In the genomic region with DNA sequence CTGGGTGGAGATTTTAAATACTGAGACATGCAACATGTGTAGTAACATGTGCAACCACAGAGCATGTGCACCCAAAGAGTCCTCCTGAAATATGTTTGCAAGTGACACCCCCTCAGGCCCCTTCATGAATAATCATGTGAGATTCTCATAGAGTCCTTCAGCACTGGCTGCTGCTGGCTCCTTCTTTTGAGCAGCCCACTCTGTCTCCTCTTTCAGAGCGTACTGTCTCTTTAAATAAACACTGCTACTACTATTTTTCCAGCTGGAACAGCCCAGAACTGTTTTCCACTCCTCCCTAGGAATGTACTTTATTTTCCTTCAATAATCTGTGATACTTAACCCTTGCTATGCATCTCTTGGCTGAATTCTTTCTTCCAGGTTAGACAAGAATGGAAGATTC, we compare ENCODE assay signal across 18 cellular contexts. TPM values are rescaled to one million over a fixed set of nuclear protein-coding genes. Genes with fewer than 3 reads are reported as not detected.
DNase-seq lines count a peak whose midpoint lies in the region; ATAC-seq and TF ChIP-seq lines count a peak whose summit lies in the region.
"Had no signal": no experiment of that assay in that cellular context is flagged by ENCODE, and none has a peak within 500 bp of the region (broad histone marks: within the 10 kb centered on the region; RNA-seq: fewer than 3 reads in every experiment).

No MANE protein-coding gene starts in this region.

- intact Hi-C loops in left cardiac atrium (cut with DNase I) = no loop called here
- intact Hi-C loops in cardiac septum (cut with DNase I) = no loop called here
- intact Hi-C loops in right cardiac atrium (cut with DNase I) = no loop called here
- intact Hi-C loops in tibial artery (cut with DNase I; ENCODE audit: low total_unique reads) = no loop called here

- H3K9me3 Mint-ChIP-seq in nephron progenitor cell = no peaks in the 10 kb centered on the region
- H3K9me3 Mint-ChIP-seq: CD8-positive, alpha-beta T cell had no signal

- H3K27ac ChIP-seq in right cardiac atrium (ENCODE audit: low read length) = no peak overlapping the region
- no peak overlapping the region for H3K27ac ChIP-seq in tibial artery
- H3K27ac ChIP-seq: BLaER1 treated with 17β-estradiol and CSF1 and Interleukin-3, amounts not matched to agents 10 nM and 100 nM; GM23248 had no signal

- H3K36me3 ChIP-seq in tibial artery = no peaks in the 10 kb centered on the region
- H3K36me3 ChIP-seq: BLaER1 treated with 17β-estradiol and CSF1 and Interleukin-3, amounts not matched to agents 10 nM and 100 nM; HAP-1 had no signal

- no peak for TF ChIP-seq CTCF in omental fat pad (IDR thresholded peaks at IDR 0.05)
- no peak for TF ChIP-seq CTCF in tibial artery (IDR thresholded peaks at IDR 0.05)
- no peak for TF ChIP-seq CTCF in GM10266 (IDR thresholded peaks at IDR 0.05; ENCODE audit: control insufficient read depth, insufficient read depth, low read depth, missing control alignments)
- no peak for TF ChIP-seq CTCF in nephron progenitor cell (IDR thresholded peaks at IDR 0.05)

- H3K27ac Mint-ChIP-seq in nephron progenitor cell = no peak overlapping the region
- H3K27ac Mint-ChIP-seq: B cell; CD8-positive, alpha-beta T cell had no signal

- no peak overlapping the region for H3K4me3 ChIP-seq in right cardiac atrium (ENCODE audit: low read length)
- H3K4me3 ChIP-seq in tibial artery = no peak overlapping the region
- H3K4me3 ChIP-seq: BLaER1 treated with 17β-estradiol and CSF1 and Interleukin-3, amounts not matched to agents 10 nM and 100 nM; GM23248; HAP-1 had no signal

- no peaks in the 10 kb centered on the region for H3K27me3 ChIP-seq in right cardiac atrium (ENCODE audit: control insufficient read depth, insufficient read depth)
- H3K27me3 ChIP-seq in tibial artery = no peaks in the 10 kb centered on the region
- H3K27me3 ChIP-seq: BLaER1 treated with 17β-estradiol and CSF1 and Interleukin-3, amounts not matched to agents 10 nM and 100 nM had no signal

- H3K9me3 ChIP-seq in right cardiac atrium (ENCODE audit: control insufficient read depth, low read length) (no peaks in the 10 kb centered on the region), tibial artery (no peaks in the 10 kb centered on the region)
- H3K9me3 ChIP-seq: BLaER1 treated with 17β-estradiol and CSF1 and Interleukin-3, amounts not matched to agents 10 nM and 100 nM; HAP-1 had no signal

- peaks cover 11% of the 10 kb centered on the region for H3K4me1 Mint-ChIP-seq in nephron progenitor cell

- DNase-seq in left cardiac atrium = no peak
- no peak for DNase-seq in cardiac septum (ENCODE audit: low spot score)
- no peak for DNase-seq in right cardiac atrium
- DNase-seq in omental fat pad (ENCODE audit: low spot score) = no peak
- DNase-seq in tibial artery = no peak
- DNase-seq in GM10266 (ENCODE audit: extremely low spot score) = no peak
- no peak for DNase-seq in nephron progenitor cell
- DNase-seq: Calu3; CD8-positive, alpha-beta T cell; DMS79 treated with DMSO at 0.1 percent for 48 hours; GF-D8; GM23248 had no signal

- no peaks in the 10 kb centered on the region for H3K4me1 ChIP-seq in right cardiac atrium (ENCODE audit: control insufficient read depth, insufficient read depth, low read length)
- no peaks in the 10 kb centered on the region for H3K4me1 ChIP-seq in tibial artery
- H3K4me1 ChIP-seq: BLaER1 treated with 17β-estradiol and CSF1 and Interleukin-3, amounts not matched to agents 10 nM and 100 nM; HAP-1 had no signal

- H3K27me3 Mint-ChIP-seq in nephron progenitor cell (ENCODE audit: low read depth, poor library complexity) = peaks cover 4% of the 10 kb centered on the region
- H3K27me3 Mint-ChIP-seq: B cell had no signal

- ATAC-seq in left cardiac atrium (peak; percentile 47 to 55), right cardiac atrium (peak; percentile 34 to 89), omental fat pad (ENCODE audit: low FRiP score) (peak; percentile 51)
- ATAC-seq: CD8-positive, alpha-beta T cell had no signal

- no peaks in the 10 kb centered on the region for H3K36me3 Mint-ChIP-seq in nephron progenitor cell (ENCODE audit: low read depth)
- H3K36me3 Mint-ChIP-seq: CD8-positive, alpha-beta T cell had no signal

- no peak overlapping the region for H3K4me3 Mint-ChIP-seq in nephron progenitor cell
- H3K4me3 Mint-ChIP-seq: B cell; CD8-positive, alpha-beta T cell had no signal

- no CpG with 5 or more reads among the region's 1 CpG for WGBS in right cardiac atrium

RNA-seq across cellular contexts. Expression of a gene that starts 42.0 kb away (rescaled TPM):
- total RNA-seq in left cardiac atrium (10 to 100 TPM; 27.1 to 82.9 TPM), cardiac septum (14.0 TPM), right cardiac atrium (10 to 100 TPM; 22.9 to 98.5 (median 60.7) TPM), omental fat pad (10 to 100 TPM in 1 of 4 donors, 1 to 10 TPM in 2, not detected in 1; 1.6 to 50.9 (median 5.5) TPM)
- 0.45 TPM for polyA plus RNA-seq in right cardiac atrium
- total RNA-seq: A172, GM23248, H4, HT-29 had no signal

RNA-seq across cellular contexts. Expression of a gene that starts 48.4 kb away (rescaled TPM):
- 100 to 1,000 TPM in 1 of 2 donors, 10 to 100 TPM in 1; 94.5 to 151 TPM for total RNA-seq in left cardiac atrium
- total RNA-seq in cardiac septum = 94.0 TPM
- 100 to 1,000 TPM in 1 of 4 donors, 10 to 100 TPM in 3; 79.4 to 139 (median 88.9) TPM for total RNA-seq in right cardiac atrium
- polyA plus RNA-seq in right cardiac atrium = 66.7 TPM
- 100 to 1,000 TPM; 102 to 437 (median 303) TPM for total RNA-seq in omental fat pad
- total RNA-seq: A172, GM23248, HT-29 had no signal
